8 cellular contexts compared by ENCODE assay signal in genomic region chr19:18173054-18173571, GRCh38. TPM values are rescaled to one million over a fixed set of nuclear protein-coding genes. Genes with fewer than 3 reads are reported as not detected.
DNase-seq lines count a peak whose midpoint lies in the region; ATAC-seq and TF ChIP-seq lines count a peak whose summit lies in the region.

No MANE protein-coding gene starts in this region.

- ATAC-seq in HG03159 (IDR thresholded peaks at IDR 0.05; ENCODE audit: unreplicated experiment) = peak; percentile 1
- ATAC-seq in body of pancreas = no peak
- ATAC-seq in memory B cell (ENCODE audit: low read depth) = peak; percentile 10
- no peak for ATAC-seq in HG03342 (IDR thresholded peaks at IDR 0.05; ENCODE audit: unreplicated experiment)
- ATAC-seq in HG03095 (IDR thresholded peaks at IDR 0.05; ENCODE audit: unreplicated experiment) = no peak

- H3K27ac ChIP-seq in body of pancreas = peak overlapping the region; percentile 60 to 88 (median 79)

- WGBS in body of pancreas, 2 donors = 69 to 79% methylated on average over 15 to 17 of the region's 18 CpGs

- no peak for TF ChIP-seq CTCF in GM12865 (IDR thresholded peaks at IDR 0.05; ENCODE audit: insufficient read depth, low read depth, low read length, missing control alignments)
- no peak for TF ChIP-seq CTCF in body of pancreas (IDR thresholded peaks at IDR 0.05)

- H3K27me3 Mint-ChIP-seq in memory B cell = no peaks in the 10 kb centered on the region

- intact Hi-C loops in body of pancreas (cut with DNase I) = no loop called here

- peaks cover 25% of the 10 kb centered on the region for H3K4me1 ChIP-seq in body of pancreas

- H3K9me3 ChIP-seq in body of pancreas = no peaks in the 10 kb centered on the region

- no peaks in the 10 kb centered on the region for H3K27me3 ChIP-seq in body of pancreas

- H3K4me3 Mint-ChIP-seq in memory B cell = peak overlapping the region; percentile 96

- no peaks in the 10 kb centered on the region for H3K9me3 Mint-ChIP-seq in memory B cell

- H3K27ac Mint-ChIP-seq in memory B cell = peak overlapping the region; percentile 99

- TF ChIP-seq POLR2A in body of pancreas (IDR thresholded peaks at IDR 0.05) = no peak

- H3K36me3 ChIP-seq in body of pancreas (replicated peaks in 1 of 2; ENCODE audit: insufficient read depth in 1 of 2, low read depth in 2 of 2) = no peaks in the 10 kb centered on the region

- peaks cover 21% of the 10 kb centered on the region for H3K36me3 Mint-ChIP-seq in memory B cell

- peak; percentile 80 for DNase-seq in GM12865 (ENCODE audit: low read depth)
- DNase-seq in body of pancreas = peak in 1 of 4 donors; percentile 80
- DNase-seq in memory B cell (ENCODE audit: low spot score in 2 of 2) = peak; percentile 52 to 82
- DNase-seq in NCI-H146 (lab: John Stamatoyannopoulos, UW) = no peak
- DNase-seq in NCI-H1417 treated with DMSO at 0.1 percent for 48 hours (lab: John Stamatoyannopoulos, UW) = no peak

- peaks cover 56% of the 10 kb centered on the region for H3K4me1 Mint-ChIP-seq in memory B cell

- H3K4me3 ChIP-seq in GM12865 (ENCODE audit: low read depth, low read length) (peak overlapping the region; percentile 91), body of pancreas (no peak overlapping the region)

RNA-seq across cellular contexts. Expression of gene IFI30, which starts 0.5 kb away (rescaled TPM):
- 10 to 100 TPM; 30.3 to 32.9 TPM for total RNA-seq in body of pancreas

RNA-seq across cellular contexts. Expression of gene MPV17L2, which starts 19.9 kb away (rescaled TPM):
- total RNA-seq in body of pancreas = 1 to 10 TPM; 3.4 to 5.6 TPM

RNA-seq across cellular contexts. Expression of gene PIK3R2, which starts 20.1 kb away (rescaled TPM):
- total RNA-seq in body of pancreas = 10 to 100 TPM; 18.9 to 21.8 TPM

RNA-seq across cellular contexts. Expression of gene RAB3A, which starts 30.7 kb away (rescaled TPM):
- total RNA-seq in body of pancreas = 1 to 10 TPM in 1 of 2 donors, under 1 TPM in 1; 0.52 to 8.2 TPM

RNA-seq across cellular contexts. Expression of gene PDE4C, which starts 53.1 kb away (rescaled TPM):
- under 1 TPM; under 0.01 to 0.26 TPM for total RNA-seq in body of pancreas

Comparison
In these comparisons a context has a peak if more than half of its experiments do, and no peak if none do; other contexts are left out.
1. DNase-seq: peak in GM12865 (single experiment) and memory B cell (2 of 2); none in NCI-H146 (single experiment) and NCI-H1417 treated with DMSO at 0.1 percent for 48 hours (single experiment).
2. ATAC-seq: peak in HG03159 (single experiment) and memory B cell (single experiment); none in body of pancreas (single experiment), HG03342 (single experiment) and HG03095 (single experiment).